In genomic region chr14:60092516-60092915, GRCh38 we compare ENCODE assay signal across 8 cellular contexts. TPM values are rescaled to one million over a fixed set of nuclear protein-coding genes. Genes with fewer than 3 reads are reported as not detected.
DNase-seq lines count a peak whose midpoint lies in the region; ATAC-seq and TF ChIP-seq lines count a peak whose summit lies in the region.

No MANE protein-coding gene starts in this region.

- ATAC-seq in left colon (peak; percentile 10), HG03139 (IDR thresholded peaks at IDR 0.05; ENCODE audit: unreplicated experiment) (no peak)
- ATAC-seq in stimulated activated naive CD8-positive, alpha-beta T cell treated with anti-CD3 and anti-CD28 coated beads, Interleukin-15, amount 100 ng/mL, for 72 hours = no peak

- H3K9me3 ChIP-seq in HEK293 (ENCODE audit: control insufficient read depth, insufficient read depth, low read depth, low read length) = no peaks in the 10 kb centered on the region
- H3K9me3 ChIP-seq in SJSA1 (replicated peaks) = no peaks in the 10 kb centered on the region

- H3K27me3 Mint-ChIP-seq in CD14-positive monocyte (ENCODE audit: low read depth in 3 of 3) = no peaks in the 10 kb centered on the region
- H3K27me3 Mint-ChIP-seq in stimulated activated naive CD8-positive, alpha-beta T cell treated with anti-CD3 and anti-CD28 coated beads, Interleukin-15, amount 100 ng/mL, for 72 hours = no peaks in the 10 kb centered on the region

- H3K36me3 Mint-ChIP-seq in CD14-positive monocyte = peaks cover 10 to 11% of the 10 kb centered on the region in 2 donors

- CTCF ChIA-PET in HEK293 (lab: Yijun Ruan, JAX) = no interaction called here

- H3K27ac ChIP-seq in HEK293 (ENCODE audit: extremely low read depth, low read depth, low read length) (peak overlapping the region; percentile 98), SJSA1 (peak overlapping the region; percentile 96)

- H3K4me3 Mint-ChIP-seq in CD14-positive monocyte = peak overlapping the region; percentile 93 to 96
- peak overlapping the region; percentile 86 to 99 for H3K4me3 Mint-ChIP-seq in stimulated activated naive CD8-positive, alpha-beta T cell treated with anti-CD3 and anti-CD28 coated beads, Interleukin-15, amount 100 ng/mL, for 72 hours

- H3K4me1 ChIP-seq in HEK293 (ENCODE audit: control insufficient read depth, insufficient read depth, low read length) = peaks cover 19% of the 10 kb centered on the region
- peaks cover 30% of the 10 kb centered on the region for H3K4me1 ChIP-seq in SJSA1 (replicated peaks)

- peaks cover 0 to 3% (median 0%) of the 10 kb centered on the region in 7 donors for H3K9me3 Mint-ChIP-seq in CD14-positive monocyte
- H3K9me3 Mint-ChIP-seq in stimulated activated naive CD8-positive, alpha-beta T cell treated with anti-CD3 and anti-CD28 coated beads, Interleukin-15, amount 100 ng/mL, for 72 hours = no peaks in the 10 kb centered on the region

- H3K4me3 ChIP-seq in HEK293 (ENCODE audit: low read depth, low read length) (peak overlapping the region; percentile 64), SJSA1 (peak overlapping the region; percentile 74)

- intact Hi-C loops in CD14-positive monocyte (cut with micrococcal nuclease) (loop anchor here (5.0 to 10.0 kb wide), 3 partner anchors 70 to 1010 kb away; partner anchors contain the start of gene PPM1A (in 2 of the 2)), left colon (cut with DNase I, micrococcal nuclease) (no loop called here)

- TF ChIP-seq CTCF in CD14-positive monocyte (IDR thresholded peaks at IDR 0.05) (no peak), HEK293 (tag by site-specific recombination; IDR thresholded peaks at IDR 0.05) (no peak)

- DNase-seq in CD14-positive monocyte (ENCODE audit: low spot score) = no peak
- peak in 1 of 2 experiments; percentile 42 for DNase-seq in SJSA1 (ENCODE audit: low read depth in 1 of 2, low spot score in 2 of 2)
- DNase-seq in cerebellum (ENCODE audit: low spot score) = peak; percentile 21
- peak in 1 of 2 donors; percentile 35 for DNase-seq in left colon
- DNase-seq in stimulated activated naive CD8-positive, alpha-beta T cell treated with anti-CD3 and anti-CD28 coated beads, Interleukin-15, amount 100 ng/mL, for 72 hours = peak; percentile 11 to 13
- no peak for DNase-seq in H4 (ENCODE audit: low spot score)

- H3K36me3 ChIP-seq in HEK293 (ENCODE audit: control insufficient read depth in 2 of 2, insufficient read depth in 1 of 2, low read length in 2 of 2) = peaks cover 0 to 6% of the 10 kb centered on the region in 2 experiments; a peak in 1 of 3 replicates
- peaks cover 37% of the 10 kb centered on the region for H3K36me3 ChIP-seq in SJSA1

- H3K27me3 ChIP-seq in SJSA1 (replicated peaks) = no peaks in the 10 kb centered on the region

- peak overlapping the region; percentile 95 to 100 (median 98) for H3K27ac Mint-ChIP-seq in CD14-positive monocyte
- peak overlapping the region; percentile 95 to 97 for H3K27ac Mint-ChIP-seq in stimulated activated naive CD8-positive, alpha-beta T cell treated with anti-CD3 and anti-CD28 coated beads, Interleukin-15, amount 100 ng/mL, for 72 hours

- POLR2A ChIA-PET in HEK293 (lab: Yijun Ruan, JAX) = interaction anchor here (0.9 to 1.5 kb wide), 4 partner anchors 69 to 157 kb away, joined by 3 to 9 read pairs (median 4); partner anchors contain the start of genes DHRS7 and PPM1A

- peaks cover 40% of the 10 kb centered on the region for H3K4me1 Mint-ChIP-seq in CD14-positive monocyte
- peaks cover 25% of the 10 kb centered on the region for H3K4me1 Mint-ChIP-seq in stimulated activated naive CD8-positive, alpha-beta T cell treated with anti-CD3 and anti-CD28 coated beads, Interleukin-15, amount 100 ng/mL, for 72 hours

TF ChIP-seq in HEK293, 187 proteins besides CTCF, POLR2A, EP300 and RAD21:
- TF ChIP-seq SCRT2 (tag by site-specific recombination; IDR thresholded peaks at IDR 0.05) = peak; percentile 78
- TF ChIP-seq YY1 (tag by site-specific recombination; IDR thresholded peaks at IDR 0.05) = no peak
- TF ChIP-seq ZNF157 (tag by site-specific recombination; IDR thresholded peaks at IDR 0.05) = no peak

RNA-seq across cellular contexts. Expression of gene PCNX4, which starts 0.8 kb away (rescaled TPM):
- 10 to 100 TPM; 13.1 to 16.7 TPM for polyA plus RNA-seq in CD14-positive monocyte
- 130 and 159 TPM in 2 replicates for total RNA-seq in SJSA1 (2014; rRNA removed; shearing (Covaris generic))
- 143 TPM for total RNA-seq in cerebellum
- total RNA-seq in left colon = 10 to 100 TPM; 24.9 to 27.6 TPM
- 48.6 and 65.4 TPM in 2 replicates for total RNA-seq in H4 (2014; rRNA removed; shearing (Covaris generic))

Comparison
In these comparisons a context has a peak if more than half of its experiments do, and no peak if none do; other contexts are left out.
1. DNase-seq: peak in cerebellum (single experiment) and stimulated activated naive CD8-positive, alpha-beta T cell treated with anti-CD3 and anti-CD28 coated beads, Interleukin-15, amount 100 ng/mL, for 72 hours (2 of 2); none in CD14-positive monocyte (single experiment) and H4 (single experiment).
2. intact Hi-C loops: an anchor here in CD14-positive monocyte (5.0 to 10.0 kb wide); none called in left colon.